Comparison of ENCODE assay signal across 22 cellular contexts in genomic region chr13:38922170-38922569, GRCh38.
"Had no signal": no experiment of that assay in that cellular context is flagged by ENCODE, and none has a peak within 500 bp of the region (broad histone marks: within the 10 kb centered on the region; RNA-seq: fewer than 3 reads in every experiment).

No MANE protein-coding gene starts in this region.

- ATAC-seq: HepG2 had no signal

- DNase-seq: KBM-7, MV-4-11, NCI-H1048, NCI-H1105, NCI-H1417, NCI-H1436 treated with DMSO at 0.1 percent for 48 hours, NCI-H1694 treated with DMSO at 0.1 percent for 48 hours, NCI-H1930, NCI-H2081, NCI-H2171, NCI-H226, NCI-H446, NCI-H510A, NCI-H524 treated with DMSO at 0.1 percent for 48 hours, NCI-H69, NCI-H774, Right ventricle myocardium superior, RPMI8226, SIG-M5 had no signal

- FAIRE-seq: HepG2 had no signal

- H3K4me1 ChIP-seq: SJSA1 had no signal

- H3K4me3 ChIP-seq: SJSA1, SK-N-MC had no signal

- H3K9me3 ChIP-seq: SJSA1 had no signal

- H3K27ac ChIP-seq: SJSA1, SK-N-MC had no signal

- H3K36me3 ChIP-seq: SJSA1 had no signal
